1 cellular context compared by ENCODE assay signal in genomic region chr20:62551408-62552323, GRCh38.
A peak's percentile ranks its signal among the peaks of the same experiment; 100 is the strongest.
TF ChIP-seq lines count a peak whose summit lies in the region.

No MANE protein-coding gene starts in this region.

TF ChIP-seq in H1, 55 proteins besides CTCF, POLR2A, EP300 and RAD21:
- TF ChIP-seq TAF7 (optimal IDR thresholded peaks at IDR 0.05; ENCODE audit: borderline replicate concordance, low read depth, low read length) (no peak), RNF2 (IDR thresholded peaks at IDR 0.05; ENCODE audit: borderline replicate concordance, low read depth, low read length, missing control alignments, poor library complexity, severe bottlenecking) (peak; percentile 4), FOSL1 (IDR thresholded peaks at IDR 0.05; ENCODE audit: insufficient read depth, low read depth, low read length) (no peak), SP1 (IDR thresholded peaks at IDR 0.05; ENCODE audit: low read depth, low read length) (no peak), BACH1 (IDR thresholded peaks at IDR 0.05; ENCODE audit: low read length) (no peak), GABPA (IDR thresholded peaks at IDR 0.05; ENCODE audit: borderline replicate concordance, insufficient read depth, low read length) (no peak), SUZ12 (IDR thresholded peaks at IDR 0.05; ENCODE audit: low read length) (0 out of 2 replicates have a peak, but pooled peaks have one; percentile 35), EGR1 (IDR thresholded peaks at IDR 0.05; ENCODE audit: borderline replicate concordance, low read depth, low read length) (no peak), JUND (IDR thresholded peaks at IDR 0.05; ENCODE audit: low read length) (no peak), CBX5 (IDR thresholded peaks at IDR 0.05; ENCODE audit: low read depth, low read length) (no peak), CREB1 (IDR thresholded peaks at IDR 0.05) (no peak)
- TF ChIP-seq, protein P1, sequence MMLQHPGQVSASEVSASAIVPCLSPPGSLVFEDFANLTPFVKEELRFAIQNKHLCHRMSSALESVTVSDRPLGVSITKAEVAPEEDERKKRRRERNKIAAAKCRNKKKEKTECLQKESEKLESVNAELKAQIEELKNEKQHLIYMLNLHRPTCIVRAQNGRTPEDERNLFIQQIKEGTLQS (IDR thresholded peaks at IDR 0.05; ENCODE audit: insufficient read depth, low read depth, low read length): no peak
TF ChIP-seq in H1: peak in this region for 2.
